Comparison of ENCODE assay signal across 2 cellular contexts in genomic region chr2:8643996-8644356, GRCh38.
TF ChIP-seq lines count a peak whose summit lies in the region.

No MANE protein-coding gene starts in this region.

TF ChIP-seq in HepG2, 621 proteins besides CTCF, POLR2A, EP300 and RAD21:
- TF ChIP-seq MEF2D (CRISPR knock-in tag; IDR thresholded peaks at IDR 0.05) (0 out of 2 replicates have a peak, but pooled peaks have one; percentile 50), ZNF784 (CRISPR knock-in tag; IDR thresholded peaks at IDR 0.05; ENCODE audit: borderline replicate concordance) (0 out of 2 replicates have a peak, but pooled peaks have one; percentile 40), GABPB1 (CRISPR knock-in tag; IDR thresholded peaks at IDR 0.05) (no peak), ZNF318 (CRISPR knock-in tag; IDR thresholded peaks at IDR 0.05) (0 out of 2 replicates have a peak, but pooled peaks have one; percentile 31), ZNF609 (CRISPR knock-in tag; IDR thresholded peaks at IDR 0.05; ENCODE audit: borderline replicate concordance) (0 out of 2 replicates have a peak, but pooled peaks have one; percentile 32), ZNF230 (CRISPR knock-in tag; IDR thresholded peaks at IDR 0.05) (0 out of 2 replicates have a peak, but pooled peaks have one; percentile 64)

TF ChIP-seq in H1, 55 proteins besides CTCF, POLR2A, EP300 and RAD21:
- TF ChIP-seq NRF1 (IDR thresholded peaks at IDR 0.05; ENCODE audit: low read depth, low read length) (no peak), EZH2 (IDR thresholded peaks at IDR 0.05; ENCODE audit: low read depth, low read length, severe bottlenecking) (no peak), CBX5 (IDR thresholded peaks at IDR 0.05; ENCODE audit: low read depth, low read length) (no peak), ZNF274 (IDR thresholded peaks at IDR 0.05; ENCODE audit: borderline replicate concordance, extremely low read depth, low read length) (no peak), JUN (IDR thresholded peaks at IDR 0.05; ENCODE audit: low read depth, low read length) (no peak), CHD2 (IDR thresholded peaks at IDR 0.05; ENCODE audit: low read length) (no peak), NANOG (IDR thresholded peaks at IDR 0.05; ENCODE audit: insufficient read depth, low read depth, low read length, poor library complexity, severe bottlenecking) (no peak)
